In genomic region chr1:40884055-40884795, GRCh38 we compare ENCODE assay signal across 13 cellular contexts.
DNase-seq lines count a peak whose midpoint lies in the region; ATAC-seq and TF ChIP-seq lines count a peak whose summit lies in the region.
"Had no signal": no experiment of that assay in that cellular context is flagged by ENCODE, and none has a peak within 500 bp of the region (broad histone marks: within the 10 kb centered on the region; RNA-seq: fewer than 3 reads in every experiment).

No MANE protein-coding gene starts in this region.

- no peak overlapping the region for H3K27ac Mint-ChIP-seq in T-helper 1 cell treated with Interleukin-12 subunit alpha and Interleukin-12 subunit beta and Interleukin-4 antibody, amounts not matched to agents 30 μg/mL and 1 μg/mL, for 36 hours
- no peak overlapping the region for H3K27ac Mint-ChIP-seq in stimulated activated memory B cell treated with anti-CD40 and anti-IgM and Interleukin-4, amounts not matched to agents 10 μg/mL and 1 μg/mL and 100 μg/mL, for 72 hours
- H3K27ac Mint-ChIP-seq: activated B cell treated with CpG ODN at 0.5 μM for 24 hours had no signal

- peaks cover 5% of the 10 kb centered on the region for H3K4me1 Mint-ChIP-seq in T-helper 1 cell treated with Interleukin-12 subunit alpha and Interleukin-12 subunit beta and Interleukin-4 antibody, amounts not matched to agents 30 μg/mL and 1 μg/mL, for 36 hours (ENCODE audit: low read depth)
- peaks cover 7% of the 10 kb centered on the region for H3K4me1 Mint-ChIP-seq in stimulated activated memory B cell treated with anti-CD40 and anti-IgM and Interleukin-4, amounts not matched to agents 10 μg/mL and 1 μg/mL and 100 μg/mL, for 72 hours

- DNase-seq in T-helper 1 cell (no peak), astrocyte of the spinal cord (ENCODE audit: low read depth, low spot score) (no peak), superior temporal gyrus (ENCODE audit: extremely low spot score) (no peak)
- DNase-seq: activated B cell treated with CpG ODN at 0.5 μM for 24 hours, GDM1, NCI-H2081, Peyer's patch had no signal

- peak overlapping the region; percentile 5 for H3K4me3 Mint-ChIP-seq in T-helper 1 cell treated with Interleukin-12 subunit alpha and Interleukin-12 subunit beta and Interleukin-4 antibody, amounts not matched to agents 30 μg/mL and 1 μg/mL, for 36 hours
- no peak overlapping the region for H3K4me3 Mint-ChIP-seq in stimulated activated memory B cell treated with anti-CD40 and anti-IgM and Interleukin-4, amounts not matched to agents 10 μg/mL and 1 μg/mL and 100 μg/mL, for 72 hours
- H3K4me3 Mint-ChIP-seq: activated B cell treated with CpG ODN at 0.5 μM for 24 hours had no signal

- peaks cover 53% of the 10 kb centered on the region for H3K27me3 Mint-ChIP-seq in T-helper 1 cell treated with Interleukin-12 subunit alpha and Interleukin-12 subunit beta and Interleukin-4 antibody, amounts not matched to agents 30 μg/mL and 1 μg/mL, for 36 hours (ENCODE audit: low read depth)
- H3K27me3 Mint-ChIP-seq in stimulated activated memory B cell treated with anti-CD40 and anti-IgM and Interleukin-4, amounts not matched to agents 10 μg/mL and 1 μg/mL and 100 μg/mL, for 72 hours = peaks cover 90% of the 10 kb centered on the region

- peak overlapping the region; percentile 1 for H3K4me3 ChIP-seq in astrocyte of the spinal cord (ENCODE audit: low read depth, low read length)
- H3K4me3 ChIP-seq in iPS-18c (ENCODE audit: insufficient read depth, low read depth, low read length) = peak overlapping the region; percentile 31
- H3K4me3 ChIP-seq: A549 had no signal

- peaks cover 2% of the 10 kb centered on the region for H3K9me3 ChIP-seq in iPS-18c (ENCODE audit: control insufficient read depth, insufficient read depth, low read length)
- H3K9me3 ChIP-seq: A549, Peyer's patch had no signal

- peak; percentile 21 for ATAC-seq in stimulated activated memory B cell treated with anti-CD40 and anti-IgM and Interleukin-4, amounts not matched to agents 10 μg/mL and 1 μg/mL and 100 μg/mL, for 72 hours
- ATAC-seq in HG02571 (IDR thresholded peaks at IDR 0.05; ENCODE audit: unreplicated experiment) (no peak), HG03571 (IDR thresholded peaks at IDR 0.05; ENCODE audit: unreplicated experiment) (no peak)
- ATAC-seq: A549 had no signal

- in situ Hi-C loops in astrocyte of the spinal cord (cut with HindIII; ENCODE audit: low sequenced_read_pairs) = no loop called here

- H3K9me3 Mint-ChIP-seq in T-helper 1 cell treated with Interleukin-12 subunit alpha and Interleukin-12 subunit beta and Interleukin-4 antibody, amounts not matched to agents 30 μg/mL and 1 μg/mL, for 36 hours = no peaks in the 10 kb centered on the region
- peaks cover 3% of the 10 kb centered on the region for H3K9me3 Mint-ChIP-seq in stimulated activated memory B cell treated with anti-CD40 and anti-IgM and Interleukin-4, amounts not matched to agents 10 μg/mL and 1 μg/mL and 100 μg/mL, for 72 hours

- H3K36me3 Mint-ChIP-seq in T-helper 1 cell treated with Interleukin-12 subunit alpha and Interleukin-12 subunit beta and Interleukin-4 antibody, amounts not matched to agents 30 μg/mL and 1 μg/mL, for 36 hours (ENCODE audit: low read depth) = no peaks in the 10 kb centered on the region
- no peaks in the 10 kb centered on the region for H3K36me3 Mint-ChIP-seq in stimulated activated memory B cell treated with anti-CD40 and anti-IgM and Interleukin-4, amounts not matched to agents 10 μg/mL and 1 μg/mL and 100 μg/mL, for 72 hours

- no peak for TF ChIP-seq CTCF in astrocyte of the spinal cord (IDR thresholded peaks at IDR 0.05; ENCODE audit: low read depth, low read length)
